Comparison of ENCODE assay signal across 8 cellular contexts in genomic region chr12:121839993-121840761, GRCh38. TPM values are rescaled to one million over a fixed set of nuclear protein-coding genes. Genes with fewer than 3 reads are reported as not detected.
A peak's percentile ranks its signal among the peaks of the same experiment; 100 is the strongest.
DNase-seq lines count a peak whose midpoint lies in the region; ATAC-seq and TF ChIP-seq lines count a peak whose summit lies in the region.

No MANE protein-coding gene starts in this region.

- H3K9me3 ChIP-seq in mononuclear cell (ENCODE audit: low read depth, low read length): no peaks in the 10 kb centered on the region

- peaks cover 17% of the 10 kb centered on the region for H3K4me1 Mint-ChIP-seq in stimulated activated naive CD8-positive, alpha-beta T cell treated with anti-CD3 and anti-CD28 coated beads, Interleukin-15, Interleukin-2, amounts not matched to agents 100 ng/mL and 50 ng/mL, for 24 hours (ENCODE audit: low read depth)

- H3K4me1 ChIP-seq in mononuclear cell (ENCODE audit: insufficient read depth, low read length): peaks cover 23% of the 10 kb centered on the region

- in situ Hi-C loops in astrocyte of the spinal cord (cut with HindIII; ENCODE audit: low sequenced_read_pairs): no loop called here

- no peaks in the 10 kb centered on the region for H3K9me3 Mint-ChIP-seq in stimulated activated naive CD8-positive, alpha-beta T cell treated with anti-CD3 and anti-CD28 coated beads, Interleukin-15, Interleukin-2, amounts not matched to agents 100 ng/mL and 50 ng/mL, for 24 hours

- H3K4me3 Mint-ChIP-seq in stimulated activated naive CD8-positive, alpha-beta T cell treated with anti-CD3 and anti-CD28 coated beads, Interleukin-15, Interleukin-2, amounts not matched to agents 100 ng/mL and 50 ng/mL, for 24 hours: peak overlapping the region; percentile 99

- H3K4me3 ChIP-seq in astrocyte of the spinal cord (ENCODE audit: low read depth, low read length) (peak overlapping the region; percentile 69), mononuclear cell (ENCODE audit: low read length) (peak overlapping the region; percentile 87)

- no peak for TF ChIP-seq CTCF in astrocyte of the spinal cord (IDR thresholded peaks at IDR 0.05; ENCODE audit: low read depth, low read length)

- peak overlapping the region; percentile 91 for H3K27ac Mint-ChIP-seq in stimulated activated naive CD8-positive, alpha-beta T cell treated with anti-CD3 and anti-CD28 coated beads, Interleukin-15, Interleukin-2, amounts not matched to agents 100 ng/mL and 50 ng/mL, for 24 hours

- no peaks in the 10 kb centered on the region for H3K27me3 ChIP-seq in mononuclear cell (ENCODE audit: insufficient read depth, low read length)

- no peak for DNase-seq in stimulated activated naive CD8-positive, alpha-beta T cell treated with anti-CD3 and anti-CD28 coated beads, Interleukin-15, Interleukin-2, amounts not matched to agents 100 U/mL and 50 U/mL, for 24 hours
- DNase-seq in astrocyte of the spinal cord (ENCODE audit: low read depth, low spot score) (no peak), SKM-1 (lab: John Stamatoyannopoulos, UW; ENCODE audit: unreplicated experiment) (no peak), HuH-7.5 (ENCODE audit: low spot score) (no peak)
- DNase-seq in NK-92 treated with Interleukin-12 subunit alpha and Interleukin-12 subunit beta, amount 100 ng/mL, for 24 hours (lab: John Stamatoyannopoulos, UW): no peak

- no peak for ATAC-seq in stimulated activated naive CD8-positive, alpha-beta T cell treated with anti-CD3 and anti-CD28 coated beads, Interleukin-15, Interleukin-2, amounts not matched to agents 100 U/mL and 50 U/mL, for 24 hours
- no peak for ATAC-seq in GM21576 (IDR thresholded peaks at IDR 0.05; ENCODE audit: unreplicated experiment)

- no peaks in the 10 kb centered on the region for H3K36me3 Mint-ChIP-seq in stimulated activated naive CD8-positive, alpha-beta T cell treated with anti-CD3 and anti-CD28 coated beads, Interleukin-15, Interleukin-2, amounts not matched to agents 100 ng/mL and 50 ng/mL, for 24 hours (ENCODE audit: low read depth)

- H3K27me3 Mint-ChIP-seq in stimulated activated naive CD8-positive, alpha-beta T cell treated with anti-CD3 and anti-CD28 coated beads, Interleukin-15, Interleukin-2, amounts not matched to agents 100 ng/mL and 50 ng/mL, for 24 hours: no peaks in the 10 kb centered on the region

RNA-seq across cellular contexts. Expression of gene HPD, which starts 18.5 kb away (rescaled TPM):
- total RNA-seq in mononuclear cell: not detected

RNA-seq across cellular contexts. Expression of gene SETD1B, which starts 36.4 kb away (rescaled TPM):
- 28.4 TPM for total RNA-seq in mononuclear cell

RNA-seq across cellular contexts. Expression of gene RHOF, which starts 46.7 kb away (rescaled TPM):
- total RNA-seq in mononuclear cell: 110 TPM

RNA-seq across cellular contexts. Expression of gene PSMD9, which starts 48.4 kb away (rescaled TPM):
- total RNA-seq in mononuclear cell: 25.0 TPM
